In the genomic region with DNA sequence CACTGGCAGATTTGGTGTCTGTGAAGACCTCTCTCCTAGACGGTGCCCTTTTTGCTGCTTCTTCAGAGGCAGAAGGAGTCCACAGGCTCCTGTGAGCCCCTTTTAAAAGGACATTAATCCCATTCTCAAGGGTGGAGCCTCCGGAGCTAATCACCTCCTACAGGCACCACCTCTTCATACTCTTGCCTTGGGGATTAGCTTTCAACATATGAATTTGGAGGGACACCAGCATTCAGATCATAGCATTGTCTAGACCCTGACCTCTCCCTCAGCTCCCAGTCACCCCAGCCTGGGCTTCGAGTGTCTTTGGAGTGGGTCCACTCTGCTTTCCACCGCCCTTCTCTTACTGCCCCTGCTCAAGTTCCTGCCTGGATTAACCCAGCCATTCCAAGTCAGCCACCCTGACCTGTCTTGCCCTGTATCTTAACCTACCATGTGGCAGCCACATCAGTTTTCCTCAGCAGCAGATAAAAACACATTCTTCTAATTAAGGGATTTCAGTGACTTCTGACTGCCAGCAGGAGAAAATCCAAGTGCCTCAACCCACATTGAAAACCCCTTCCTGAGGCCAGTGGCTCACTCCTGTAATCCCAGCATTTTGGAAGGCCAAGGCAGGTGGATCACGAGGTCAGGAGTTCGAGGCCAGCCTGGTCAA, we compare ENCODE assay signal across 19 cellular contexts. TPM values are rescaled to one million over a fixed set of nuclear protein-coding genes. Genes with fewer than 3 reads are reported as not detected.
"Had no signal": no experiment of that assay in that cellular context is flagged by ENCODE, and none has a peak within 500 bp of the region (broad histone marks: within the 10 kb centered on the region; RNA-seq: fewer than 3 reads in every experiment).

No MANE protein-coding gene starts in this region.

- H3K9me3 ChIP-seq: adrenal gland, left lung, mucosa of descending colon, stomach, thoracic aorta, upper lobe of right lung had no signal

- ATAC-seq: left lung, mucosa of descending colon, sciatic nerve, T-helper 17 cell had no signal

- H3K27ac Mint-ChIP-seq: activated B cell treated with CpG ODN at 0.5 μM for 24 hours; activated naive CD4-positive, alpha-beta T cell treated with anti-CD3 and anti-CD28 coated beads, Interleukin-2, amount 50 U/mL, for 24 hours; activated T-helper 2 cell treated with anti-CD3 and anti-CD28 coated beads, Interferon-gamma antibody, Interleukin-2, Interleukin-4, amounts not matched to agents 10 μg/mL and 5 μg/mL and 100 μg/mL, durations not matched to agents 14 hours and 24 hours and 36 hours; nephron progenitor cell; T-helper 17 cell had no signal

- H3K4me3 Mint-ChIP-seq: activated B cell treated with CpG ODN at 0.5 μM for 24 hours; activated CD4-positive, alpha-beta T cell treated with anti-CD3 and anti-CD28 coated beads, Interleukin-2, amount 10 ng/mL, durations not matched to agents 7 days and 5 days; activated naive CD4-positive, alpha-beta T cell treated with anti-CD3 and anti-CD28 coated beads, Interleukin-2, amount 50 U/mL, for 24 hours; nephron progenitor cell; T-helper 17 cell had no signal

- H3K27ac ChIP-seq: adrenal gland, cardiac muscle cell, dorsolateral prefrontal cortex, left lung, stomach, thoracic aorta, upper lobe of right lung had no signal

- H3K36me3 Mint-ChIP-seq: activated naive CD4-positive, alpha-beta T cell treated with anti-CD3 and anti-CD28 coated beads, Interleukin-2, amount 50 U/mL, for 24 hours had no signal

- H3K9me3 Mint-ChIP-seq: activated B cell treated with CpG ODN at 0.5 μM for 24 hours; activated CD4-positive, alpha-beta T cell treated with anti-CD3 and anti-CD28 coated beads, Interleukin-2, amount 10 ng/mL, durations not matched to agents 7 days and 5 days; activated naive CD4-positive, alpha-beta T cell treated with anti-CD3 and anti-CD28 coated beads, Interleukin-2, amount 50 U/mL, for 24 hours; activated T-helper 2 cell treated with anti-CD3 and anti-CD28 coated beads, Interferon-gamma antibody, Interleukin-2, Interleukin-4, amounts not matched to agents 10 μg/mL and 5 μg/mL and 100 μg/mL, durations not matched to agents 14 hours and 24 hours and 36 hours; nephron progenitor cell had no signal

- H3K36me3 ChIP-seq: adrenal gland, cardiac muscle cell, left lung, stomach, thoracic aorta, upper lobe of right lung had no signal

- DNase-seq: activated B cell treated with CpG ODN at 0.5 μM for 24 hours; activated CD4-positive, alpha-beta T cell treated with anti-CD3 and anti-CD28 coated beads, Interleukin-2, amount 10 ng/mL, durations not matched to agents 7 days and 5 days; activated T-cell treated with anti-CD3 and anti-CD28 coated beads, Interleukin-2, amount 50 U/mL, for 1 hour; adrenal gland; islet precursor cell; left lung; mammary epithelial cell; mucosa of descending colon; nephron progenitor cell; stomach; T-helper 17 cell had no signal

- H3K4me3 ChIP-seq: adrenal gland, cardiac muscle cell, dorsolateral prefrontal cortex, left lung, mucosa of descending colon, stomach, thoracic aorta, upper lobe of right lung had no signal

- H3K27me3 Mint-ChIP-seq: activated B cell treated with CpG ODN at 0.5 μM for 24 hours; activated CD4-positive, alpha-beta T cell treated with anti-CD3 and anti-CD28 coated beads, Interleukin-2, amount 10 ng/mL, durations not matched to agents 7 days and 5 days; T-helper 17 cell had no signal

RNA-seq across cellular contexts. Expression of a gene that starts 59.9 kb away (rescaled TPM):
- total RNA-seq: activated B cell treated with CpG ODN at 0.5 μM for 24 hours, mammary epithelial cell, pulmonary artery endothelial cell had no signal
